12 cellular contexts compared by ENCODE assay signal in genomic region chr2:15942711-15943345, GRCh38. TPM values are rescaled to one million over a fixed set of nuclear protein-coding genes. Genes with fewer than 3 reads are reported as not detected.
DNase-seq lines count a peak whose midpoint lies in the region; ATAC-seq lines count a peak whose summit lies in the region.
"Had no signal": no experiment of that assay in that cellular context is flagged by ENCODE, and none has a peak within 500 bp of the region (broad histone marks: within the 10 kb centered on the region; RNA-seq: fewer than 3 reads in every experiment).

No MANE protein-coding gene starts in this region.

- no peak overlapping the region for H2AFZ ChIP-seq in Karpas-422 (ENCODE audit: low read length)

- DNase-seq in activated CD4-positive, alpha-beta T cell treated with anti-CD3 and anti-CD28 coated beads for 36 hours: no peak
- no peak for DNase-seq in activated CD4-positive, alpha-beta T cell treated with anti-CD3 and anti-CD28 coated beads for 4 hours
- DNase-seq in NCI-H1417 (lab: John Stamatoyannopoulos, UW) (no peak), Karpas-422 (no peak)
- DNase-seq: ACHN, activated gamma-delta T cell treated with Interleukin-2 at 50 U/mL for 16 hours, NCI-H1436, SW 1271 had no signal

- H3K4me1 ChIP-seq in mucosa of rectum (ENCODE audit: control insufficient read depth in 2 of 2, insufficient read depth in 2 of 2, low read length in 2 of 2) (peaks cover 16 to 25% of the 10 kb centered on the region in 2 donors), Karpas-422 (ENCODE audit: low read length) (no peaks in the 10 kb centered on the region)

- intact Hi-C loops in activated CD4-positive, alpha-beta T cell treated with anti-CD3 and anti-CD28 coated beads for 36 hours (cut with DNase I, micrococcal nuclease): loop anchor here (2.0 to 10.0 kb wide), 5 partner anchors 26 to 564 kb away; no protein-coding TSS in a partner anchor

- POLR2A ChIA-PET in activated CD4-positive, alpha-beta T cell treated with anti-CD3 and anti-CD28 coated beads for 36 hours (lab: Charles Lee): interaction anchor here (0.7 kb wide), 1 partner anchor 784 kb away, joined by 4 read pairs; no protein-coding TSS in a partner anchor

- H3K9me2 ChIP-seq in Karpas-422 (replicated peaks; ENCODE audit: insufficient read depth, low read length): no peaks in the 10 kb centered on the region

- peaks cover 25% of the 10 kb centered on the region for H3K4me1 Mint-ChIP-seq in activated CD4-positive, alpha-beta T cell treated with anti-CD3 and anti-CD28 coated beads for 36 hours

- H3K27me3 ChIP-seq in mucosa of rectum (ENCODE audit: control insufficient read depth in 2 of 2, insufficient read depth in 2 of 2, low read length in 2 of 2) (peaks cover 16 to 17% of the 10 kb centered on the region in 2 donors), Karpas-422 (ENCODE audit: low read length) (no peaks in the 10 kb centered on the region)

- peaks cover 33% of the 10 kb centered on the region for H3K27me3 Mint-ChIP-seq in activated CD4-positive, alpha-beta T cell treated with anti-CD3 and anti-CD28 coated beads for 36 hours

- no peaks in the 10 kb centered on the region for H3K79me2 ChIP-seq in Karpas-422 (ENCODE audit: low read length)

- H3K36me3 Mint-ChIP-seq in activated CD4-positive, alpha-beta T cell treated with anti-CD3 and anti-CD28 coated beads for 36 hours (ENCODE audit: low read depth): no peaks in the 10 kb centered on the region

- H3K27ac ChIP-seq in angular gyrus (ENCODE audit: low read depth, low read length) (peak overlapping the region; percentile 76), mucosa of rectum (ENCODE audit: low read depth in 2 of 2, low read length in 2 of 2) (no peak overlapping the region), temporal lobe (ENCODE audit: low read depth, low read length) (peak overlapping the region; percentile 74), Karpas-422 (ENCODE audit: low read length) (no peak overlapping the region)

- H3K4me3 ChIP-seq in mucosa of rectum (ENCODE audit: low read length in 2 of 2) (peak overlapping the region; percentile 39 to 52), Karpas-422 (ENCODE audit: low read length) (no peak overlapping the region)

- no peak overlapping the region for H3K27ac Mint-ChIP-seq in activated CD4-positive, alpha-beta T cell treated with anti-CD3 and anti-CD28 coated beads for 36 hours

- H3K9ac ChIP-seq in mucosa of rectum (ENCODE audit: low read depth in 1 of 2, low read length in 2 of 2) (no peak overlapping the region), Karpas-422 (ENCODE audit: low read length) (no peak overlapping the region)

- H3K4me2 ChIP-seq in Karpas-422 (ENCODE audit: low read depth, low read length, poor library complexity, severe bottlenecking): no peak overlapping the region

- ATAC-seq in activated CD4-positive, alpha-beta T cell treated with anti-CD3 and anti-CD28 coated beads for 36 hours: no peak
- ATAC-seq in GM21737 (IDR thresholded peaks at IDR 0.05; ENCODE audit: unreplicated experiment): no peak

- H4K20me1 ChIP-seq in Karpas-422 (ENCODE audit: insufficient read depth, low read depth, low read length): no peaks in the 10 kb centered on the region

- no peaks in the 10 kb centered on the region for H3K36me3 ChIP-seq in mucosa of rectum (ENCODE audit: control insufficient read depth in 2 of 2, insufficient read depth in 2 of 2, low read length in 2 of 2)
- no peaks in the 10 kb centered on the region for H3K36me3 ChIP-seq in Karpas-422 (ENCODE audit: insufficient read depth, low read length)

- CTCF ChIA-PET in activated CD4-positive, alpha-beta T cell treated with anti-CD3 and anti-CD28 coated beads for 36 hours (lab: Charles Lee): interaction anchor here (0.5 to 1.2 kb wide), 4 partner anchors 11 to 483 kb away, joined by 3 to 4 read pairs (median 4); no protein-coding TSS in a partner anchor

- no peaks in the 10 kb centered on the region for H3K9me3 Mint-ChIP-seq in activated CD4-positive, alpha-beta T cell treated with anti-CD3 and anti-CD28 coated beads for 36 hours (ENCODE audit: low read depth)

- peak overlapping the region; percentile 43 for H3K4me3 Mint-ChIP-seq in activated CD4-positive, alpha-beta T cell treated with anti-CD3 and anti-CD28 coated beads for 36 hours

- no peaks in the 10 kb centered on the region for H3K9me3 ChIP-seq in mucosa of rectum (ENCODE audit: control insufficient read depth in 2 of 2, low read length in 2 of 2)
- no peaks in the 10 kb centered on the region for H3K9me3 ChIP-seq in Karpas-422 (ENCODE audit: low read length)

RNA-seq across cellular contexts. Expression of gene MYCN, which starts 2.5 kb away (rescaled TPM):
- under 1 TPM; 0.18 to 0.28 TPM for total RNA-seq in activated CD4-positive, alpha-beta T cell treated with anti-CD3 and anti-CD28 coated beads for 36 hours
- 47.5 TPM for total RNA-seq in temporal lobe
- total RNA-seq in Karpas-422 (2014; rRNA removed; shearing (Covaris generic); ENCODE audit: low replicate concordance): not detected in 2 replicates

Comparison
In these comparisons a context has a peak if more than half of its experiments do, and no peak if none do; other contexts are left out.
1. H3K27ac ChIP-seq: peak in angular gyrus (single experiment) and temporal lobe (single experiment); none in mucosa of rectum (0 of 2) and Karpas-422 (single experiment).
2. RNA of gene MYCN, which starts 2.5 kb away (total RNA-seq): 47.5 TPM in temporal lobe (single experiment); 0.18 to 0.28 TPM in activated CD4-positive, alpha-beta T cell treated with anti-CD3 and anti-CD28 coated beads for 36 hours and not detected in Karpas-422; every median in the first group is over 10 times any median in the second.